27 cellular contexts compared by ENCODE assay signal in the genomic region with DNA sequence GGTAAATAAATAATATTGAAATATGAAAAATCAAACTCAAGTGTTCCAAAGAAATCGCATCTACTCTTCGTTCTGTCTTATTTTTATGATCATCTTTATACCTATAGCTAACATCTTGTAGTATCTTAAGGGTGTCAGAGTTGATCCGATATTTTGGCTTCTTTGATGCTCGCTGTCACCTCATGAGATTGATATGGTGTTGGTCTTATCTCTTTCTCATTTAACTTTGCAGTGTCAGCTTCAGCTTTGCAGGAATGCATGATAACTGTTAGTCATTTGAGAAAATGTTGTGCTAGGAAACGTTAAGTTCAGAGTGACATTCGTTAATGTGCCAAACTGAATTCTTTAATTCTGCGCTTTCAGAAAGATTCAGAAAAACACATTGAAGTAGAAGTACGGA.
"Had no signal": no experiment of that assay in that cellular context is flagged by ENCODE, and none has a peak within 500 bp of the region (broad histone marks: within the 10 kb centered on the region; RNA-seq: fewer than 3 reads in every experiment).

No MANE protein-coding gene starts in this region.

- FAIRE-seq: endometrium, islet of Langerhans, keratinocyte had no signal

- H3K27me3 ChIP-seq: esophagus squamous epithelium, gastrocnemius medialis, heart right ventricle, left lung had no signal

- H3K27me3 Mint-ChIP-seq: effector memory CD8-positive, alpha-beta T cell; naive B cell; naive thymus-derived CD8-positive, alpha-beta T cell had no signal

- DNase-seq: effector CD8-positive, alpha-beta T cell; effector memory CD8-positive, alpha-beta T cell; endodermal cell; erythroblast; esophagus squamous epithelium; foreskin fibroblast; foreskin melanocyte; gastrocnemius medialis; glutamatergic neuron; head of caudate nucleus; heart right ventricle; hippocampal formation; left cardiac atrium; left lung; left ventricle myocardium superior; lower lobe of right lung; mesenchymal stem cell; mucosa of descending colon; naive B cell; naive thymus-derived CD8-positive, alpha-beta T cell had no signal

- H3K9me3 ChIP-seq: esophagus squamous epithelium, gastrocnemius medialis, heart right ventricle, left lung, lower lobe of right lung, mucosa of descending colon had no signal

- ATAC-seq: effector memory CD8-positive, alpha-beta T cell; esophagus mucosa; gastrocnemius medialis; heart right ventricle; left cardiac atrium; left lung; left ventricle myocardium superior; lower lobe of right lung; mucosa of descending colon; naive thymus-derived CD8-positive, alpha-beta T cell had no signal

- H3K4me3 ChIP-seq: coronary artery, esophagus squamous epithelium, gastrocnemius medialis, heart right ventricle, left lung, lower lobe of right lung, mucosa of descending colon had no signal

- H3K4me1 Mint-ChIP-seq: mesothelial cell of epicardium had no signal

- H3K4me1 ChIP-seq: esophagus squamous epithelium, gastrocnemius medialis, heart right ventricle, left lung, lower lobe of right lung had no signal

- H3K27ac Mint-ChIP-seq: effector memory CD8-positive, alpha-beta T cell; endodermal cell; mesothelial cell of epicardium; naive B cell had no signal

- H3K27ac ChIP-seq: coronary artery, epithelial cell of prostate, esophagus squamous epithelium, gastrocnemius medialis, heart right ventricle, left lung, lower lobe of right lung had no signal

- H3K9me3 Mint-ChIP-seq: effector memory CD8-positive, alpha-beta T cell; endodermal cell; mesothelial cell of epicardium; naive B cell; naive thymus-derived CD8-positive, alpha-beta T cell had no signal

- H3K4me3 Mint-ChIP-seq: effector memory CD8-positive, alpha-beta T cell; endodermal cell; mesothelial cell of epicardium; naive B cell; naive thymus-derived CD8-positive, alpha-beta T cell had no signal
